Comparison of ENCODE assay signal across 17 cellular contexts in the genomic region with DNA sequence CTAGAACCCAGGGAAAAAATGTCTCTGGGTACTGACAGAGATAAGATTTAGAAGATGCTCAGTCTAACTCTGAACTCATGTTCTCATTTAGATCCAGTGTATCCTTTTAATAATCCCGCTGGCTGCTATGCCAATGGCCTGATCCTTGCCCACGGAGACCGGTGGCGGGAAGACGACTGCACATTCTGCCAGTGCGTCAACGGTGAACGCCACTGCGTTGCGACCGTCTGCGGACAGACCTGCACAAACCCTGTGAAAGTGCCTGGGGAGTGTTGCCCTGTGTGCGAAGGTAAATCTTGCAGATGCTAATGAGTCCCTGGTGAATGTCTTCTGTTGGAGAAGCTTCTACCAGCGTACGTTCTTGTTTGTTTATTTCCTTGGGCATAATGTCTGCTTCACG.
DNase-seq lines count a peak whose midpoint lies in the region; ATAC-seq, FAIRE-seq and TF ChIP-seq lines count a peak whose summit lies in the region.
"Had no signal": no experiment of that assay in that cellular context is flagged by ENCODE, and none has a peak within 500 bp of the region (broad histone marks: within the 10 kb centered on the region; RNA-seq: fewer than 3 reads in every experiment).

No MANE protein-coding gene starts in this region.

- H3K4me1 ChIP-seq in K562 (replicated peaks in 1 of 2; ENCODE audit: control insufficient read depth in 2 of 2, insufficient read depth in 2 of 2, low read length in 2 of 2) = peaks cover 3 to 10% of the 10 kb centered on the region in 2 experiments; a peak in 3 of 5 replicates
- peaks cover 49% of the 10 kb centered on the region for H3K4me1 ChIP-seq in muscle layer of colon (ENCODE audit: insufficient read depth, low read length)
- peaks cover 22% of the 10 kb centered on the region for H3K4me1 ChIP-seq in mammary epithelial cell (ENCODE audit: insufficient read depth, low read length)
- H3K4me1 ChIP-seq in CD8-positive, alpha-beta T cell (ENCODE audit: insufficient read depth, low read length) = no peaks in the 10 kb centered on the region

- dilution Hi-C loops in mammary epithelial cell (cut with HindIII; ENCODE audit: low sequenced_read_pairs) = no loop called here

- TF ChIP-seq POLR2A in K562 (conservative IDR thresholded peaks at IDR 0.05) = no peak

- FAIRE-seq in K562 (lab: Jason Lieb, UNC) = no peak
- FAIRE-seq: HTR-8/SVneo had no signal

- no peak for TF ChIP-seq EP300 in K562 (IDR thresholded peaks at IDR 0.05; ENCODE audit: low read length)

- no peaks in the 10 kb centered on the region for H3K9me1 ChIP-seq in K562 (ENCODE audit: control insufficient read depth, insufficient read depth, low read length)

- H3K9me3 Mint-ChIP-seq in CD8-positive, alpha-beta T cell = peaks cover 28% of the 10 kb centered on the region

- no peak for TF ChIP-seq CTCF in K562 (IDR thresholded peaks at IDR 0.05 in 2 of 3, conservative IDR thresholded peaks at IDR 0.05 in 1 of 3; ENCODE audit: insufficient read depth in 2 of 3, low read depth in 1 of 3, low read length in 3 of 3)
- no peak for TF ChIP-seq CTCF in mammary epithelial cell (conservative IDR thresholded peaks at IDR 0.05 in 1 of 2, IDR thresholded peaks at IDR 0.05 in 1 of 2; ENCODE audit: extremely low read depth in 1 of 2, insufficient read depth in 1 of 2, low read depth in 1 of 2, low read length in 2 of 2)
- TF ChIP-seq CTCF in CD8-positive, alpha-beta T cell (IDR thresholded peaks at IDR 0.05) = no peak

- H3K4me3 ChIP-seq in K562 (no peak overlapping the region), muscle layer of colon (ENCODE audit: low read depth in 1 of 2, low read length in 2 of 2) (no peak overlapping the region), mammary epithelial cell (replicated peaks in 1 of 3; ENCODE audit: insufficient read depth in 1 of 3, low read depth in 2 of 3, low read length in 3 of 3) (no peak overlapping the region)
- H3K4me3 ChIP-seq in CD8-positive, alpha-beta T cell (ENCODE audit: low read depth, low read length) = no peak overlapping the region

- no peaks in the 10 kb centered on the region for H3K27me3 ChIP-seq in K562 (ENCODE audit: control insufficient read depth in 2 of 2, insufficient read depth in 2 of 2, low read length in 2 of 2)
- H3K27me3 ChIP-seq in muscle layer of colon (ENCODE audit: control insufficient read depth in 1 of 2, insufficient read depth in 2 of 2, low read length in 2 of 2) = no peaks in the 10 kb centered on the region
- H3K27me3 ChIP-seq in mammary epithelial cell (ENCODE audit: insufficient read depth, low read length) = no peaks in the 10 kb centered on the region
- no peaks in the 10 kb centered on the region for H3K27me3 ChIP-seq in CD8-positive, alpha-beta T cell (ENCODE audit: insufficient read depth, low read length)

- POLR2A ChIA-PET in K562 (lab: Yijun Ruan, JAX) = no interaction called here
- POLR2A ChIA-PET in CD8-positive, alpha-beta T cell (lab: Charles Lee) = no interaction called here

- TF ChIP-seq RAD21 in K562 (CRISPR knock-in tag; conservative IDR thresholded peaks at IDR 0.05 in 1 of 2, IDR thresholded peaks at IDR 0.05 in 1 of 2) = no peak

- H3K79me2 ChIP-seq in K562 (ENCODE audit: control insufficient read depth, insufficient read depth, low read length) = no peaks in the 10 kb centered on the region
- H3K79me2 ChIP-seq in mammary epithelial cell (ENCODE audit: insufficient read depth, low read length) = peaks cover 61% of the 10 kb centered on the region

- BruUV-seq in K562 (replicated peaks; lab: Mats Ljungman, UMichigan) (no TSS peak), mammary epithelial cell (replicated peaks; lab: Mats Ljungman, UMichigan) (no TSS peak)

- H2AFZ ChIP-seq in K562 (ENCODE audit: low read depth, low read length) = 0 out of 2 replicates have a peak overlapping the region, but pooled peaks have one; percentile 9
- no peak overlapping the region for H2AFZ ChIP-seq in mammary epithelial cell (ENCODE audit: low read depth, low read length)

- H3K4me2 ChIP-seq in K562 (ENCODE audit: insufficient read depth, low read length) (peak overlapping the region; percentile 51; the same call in 1 of the 2 replicates), mammary epithelial cell (ENCODE audit: insufficient read depth, low read depth, low read length) (no peak overlapping the region)

- WGBS in K562 (ENCODE audit: insufficient coverage, low coverage, missing lambda C conversion rate) = 12% methylated on average over 16 of the region's 16 CpGs
- 93% methylated on average over 16 of the region's 16 CpGs for WGBS in mammary epithelial cell (ENCODE audit: low coverage, missing lambda C conversion rate)

- in situ Hi-C loops in K562 (cut with MboI) = no loop called here
- in situ Hi-C loops in mammary epithelial cell (cut with MboI; ENCODE audit: low sequenced_read_pairs in 2 of 2) = no loop called here

- H3K27me3 Mint-ChIP-seq in CD8-positive, alpha-beta T cell (ENCODE audit: low read depth) = no peaks in the 10 kb centered on the region

- H3K36me3 ChIP-seq in K562 (ENCODE audit: control insufficient read depth, insufficient read depth, low read length) = no peaks in the 10 kb centered on the region
- peaks cover 24% of the 10 kb centered on the region for H3K36me3 ChIP-seq in muscle layer of colon (ENCODE audit: insufficient read depth, low read length)
- peaks cover 53% of the 10 kb centered on the region for H3K36me3 ChIP-seq in mammary epithelial cell (ENCODE audit: insufficient read depth, low read length)
- no peaks in the 10 kb centered on the region for H3K36me3 ChIP-seq in CD8-positive, alpha-beta T cell (ENCODE audit: insufficient read depth, low read length)

- no peak overlapping the region for H3K27ac ChIP-seq in K562 (ENCODE audit: extremely low read depth, low read depth, low read length)
- H3K27ac ChIP-seq in muscle layer of colon (ENCODE audit: low read depth, low read length) = peak overlapping the region; percentile 21
- no peak overlapping the region for H3K27ac ChIP-seq in mammary epithelial cell (ENCODE audit: insufficient read depth, low read depth, low read length)
- no peak overlapping the region for H3K27ac ChIP-seq in CD8-positive, alpha-beta T cell (ENCODE audit: low read depth, low read length)
- H3K27ac ChIP-seq: 22Rv1 had no signal

- intact Hi-C loops in K562 (cut with micrococcal nuclease) = no loop called here
- intact Hi-C loops in mammary epithelial cell (cut with micrococcal nuclease) = no loop called here
- intact Hi-C loops in CD8-positive, alpha-beta T cell (cut with DNase I, micrococcal nuclease) = no loop called here

- H3K4me1 Mint-ChIP-seq in CD8-positive, alpha-beta T cell (ENCODE audit: low read depth) = no peaks in the 10 kb centered on the region

- H3K9me3 ChIP-seq in K562 (replicated peaks; ENCODE audit: control insufficient read depth, insufficient read depth, low read depth, low read length) (0 out of 2 replicates have a peak, but pooled peaks cover 3% of the 10 kb centered on the region), muscle layer of colon (ENCODE audit: low read length) (peaks cover 4% of the 10 kb centered on the region), mammary epithelial cell (replicated peaks; ENCODE audit: insufficient read depth, low read length) (peaks cover 32% of the 10 kb centered on the region)
- H3K9me3 ChIP-seq in CD8-positive, alpha-beta T cell (ENCODE audit: low read length) = no peaks in the 10 kb centered on the region

- H3K9ac ChIP-seq in K562 (ENCODE audit: insufficient read depth in 1 of 2, low read depth in 2 of 2, low read length in 2 of 2) (no peak overlapping the region), muscle layer of colon (ENCODE audit: low read length) (no peak overlapping the region), mammary epithelial cell (ENCODE audit: insufficient read depth, low read length) (no peak overlapping the region)

- H4K20me1 ChIP-seq in K562 (replicated peaks; ENCODE audit: control insufficient read depth, insufficient read depth, low read length) = no peaks in the 10 kb centered on the region
- no peaks in the 10 kb centered on the region for H4K20me1 ChIP-seq in mammary epithelial cell (ENCODE audit: insufficient read depth, low read length)

- ATAC-seq in K562 = no peak
- no peak for ATAC-seq in CD8-positive, alpha-beta T cell
- ATAC-seq: HCT116 had no signal

- H3K27ac Mint-ChIP-seq in CD8-positive, alpha-beta T cell = no peak overlapping the region

- H3K36me3 Mint-ChIP-seq in CD8-positive, alpha-beta T cell = peaks cover 26% of the 10 kb centered on the region

- CTCF ChIA-PET in K562 (lab: Yijun Ruan, JAX; ENCODE audit: low intra/inter-chr PET ratio) (no interaction called here), mammary epithelial cell (lab: Charles Lee; ENCODE audit: low non-redundant PET) (no interaction called here)
- CTCF ChIA-PET in CD8-positive, alpha-beta T cell (lab: Charles Lee) = no interaction called here

- H3K4me3 Mint-ChIP-seq in CD8-positive, alpha-beta T cell = no peak overlapping the region

- peak; percentile 6 for DNase-seq in activated gamma-delta T cell (lab: John Stamatoyannopoulos, UW)
- DNase-seq in activated gamma-delta T cell treated with Interleukin-2 at 50 U/mL for 16 hours = no peak
- DNase-seq in K562 (ENCODE audit: extremely low read depth in 1 of 4, low spot score in 3 of 4) = no peak
- no peak for DNase-seq in mammary epithelial cell
- DNase-seq in mesenteric fat pad (ENCODE audit: low spot score) = no peak
- no peak for DNase-seq in H4 (ENCODE audit: low spot score)
- no peak for DNase-seq in CD8-positive, alpha-beta T cell
- DNase-seq: C1 segment of cervical spinal cord, DMS153, NCI-H1048, NCI-H146, NCI-H345, NCI-H69 had no signal

TF ChIP-seq in K562, 482 proteins besides CTCF, POLR2A, EP300 and RAD21:
- no peak for TF ChIP-seq TSC22D4 (tag; IDR thresholded peaks at IDR 0.05)
- no peak for TF ChIP-seq RBM34 (IDR thresholded peaks at IDR 0.05; ENCODE audit: borderline replicate concordance, insufficient read depth, low read length)
- no peak for TF ChIP-seq CEBPB (tag; IDR thresholded peaks at IDR 0.05)
- no peak for TF ChIP-seq GATAD2B (IDR thresholded peaks at IDR 0.05; ENCODE audit: borderline replicate concordance)
- TF ChIP-seq CREM (IDR thresholded peaks at IDR 0.05; ENCODE audit: low read depth) = no peak
- no peak for TF ChIP-seq BACH1 (tag; IDR thresholded peaks at IDR 0.05)
- TF ChIP-seq, protein P1, sequence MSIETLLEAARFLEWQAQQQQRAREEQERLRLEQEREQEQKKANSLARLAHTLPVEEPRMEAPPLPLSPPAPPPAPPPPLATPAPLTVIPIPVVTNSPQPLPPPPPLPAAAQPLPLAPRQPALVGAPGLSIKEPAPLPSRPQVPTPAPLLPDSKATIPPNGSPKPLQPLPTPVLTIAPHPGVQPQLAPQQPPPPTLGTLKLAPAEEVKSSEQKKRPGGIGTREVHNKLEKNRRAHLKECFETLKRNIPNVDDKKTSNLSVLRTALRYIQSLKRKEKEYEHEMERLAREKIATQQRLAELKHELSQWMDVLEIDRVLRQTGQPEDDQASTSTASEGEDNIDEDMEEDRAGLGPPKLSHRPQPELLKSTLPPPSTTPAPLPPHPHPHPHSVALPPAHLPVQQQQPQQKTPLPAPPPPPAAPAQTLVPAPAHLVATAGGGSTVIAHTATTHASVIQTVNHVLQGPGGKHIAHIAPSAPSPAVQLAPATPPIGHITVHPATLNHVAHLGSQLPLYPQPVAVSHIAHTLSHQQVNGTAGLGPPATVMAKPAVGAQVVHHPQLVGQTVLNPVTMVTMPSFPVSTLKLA (conservative IDR thresholded peaks at IDR 0.05) = no peak
